ENCODE assay signal across 3 cellular contexts in genomic region chr14:47020500-47020899, GRCh38.
A peak's percentile ranks its signal among the peaks of the same experiment; 100 is the strongest.
TF ChIP-seq lines count a peak whose summit lies in the region.

No MANE protein-coding gene starts in this region.

TF ChIP-seq in HepG2, 621 proteins besides CTCF, POLR2A, EP300 and RAD21 (continues in another document):
- TF ChIP-seq ZNF251 (CRISPR knock-in tag; IDR thresholded peaks at IDR 0.05), result no peak
- no peak for TF ChIP-seq KLF11 (CRISPR knock-in tag; IDR thresholded peaks at IDR 0.05)
- TF ChIP-seq ZBTB43 (CRISPR knock-in tag; conservative IDR thresholded peaks at IDR 0.05), result no peak
- no peak for TF ChIP-seq ZKSCAN5 (CRISPR knock-in tag; IDR thresholded peaks at IDR 0.05)
- no peak for TF ChIP-seq ZMYM3 (CRISPR knock-in tag; IDR thresholded peaks at IDR 0.05)
- TF ChIP-seq CBX1 (IDR thresholded peaks at IDR 0.05; ENCODE audit: low read depth), result no peak
- no peak for TF ChIP-seq ZIK1 (CRISPR knock-in tag; IDR thresholded peaks at IDR 0.05; ENCODE audit: borderline replicate concordance, low read depth)
- no peak for TF ChIP-seq KAT8 (CRISPR knock-in tag; IDR thresholded peaks at IDR 0.05)
- no peak for TF ChIP-seq PRDM15 (CRISPR knock-in tag; IDR thresholded peaks at IDR 0.05)
- TF ChIP-seq USF2 (IDR thresholded peaks at IDR 0.05; ENCODE audit: low read depth, low read length), result peak; percentile 56
- no peak for TF ChIP-seq USF2 (CRISPR knock-in tag; IDR thresholded peaks at IDR 0.05; ENCODE audit: borderline replicate concordance)
- no peak for TF ChIP-seq ZNF549 (CRISPR knock-in tag; IDR thresholded peaks at IDR 0.05)
- TF ChIP-seq ZNF562 (CRISPR knock-in tag; IDR thresholded peaks at IDR 0.05; ENCODE audit: borderline replicate concordance), result no peak
- no peak for TF ChIP-seq FOSL1 (CRISPR knock-in tag; IDR thresholded peaks at IDR 0.05; ENCODE audit: borderline replicate concordance)

TF ChIP-seq in GM12878, 131 proteins besides CTCF, POLR2A, EP300 and RAD21:
- no peak for TF ChIP-seq STAT1 (conservative IDR thresholded peaks at IDR 0.05)
- TF ChIP-seq TCF7 (IDR thresholded peaks at IDR 0.05; ENCODE audit: borderline replicate concordance), result no peak
- TF ChIP-seq RAD51 (IDR thresholded peaks at IDR 0.05), result peak; percentile 44; the same call in 1 of the 2 replicates
- no peak for TF ChIP-seq NFIC (IDR thresholded peaks at IDR 0.05; ENCODE audit: low read depth, low read length)
- no peak for TF ChIP-seq CBX5 (IDR thresholded peaks at IDR 0.05; ENCODE audit: low read depth)

TF ChIP-seq in K562, 482 proteins besides CTCF, POLR2A, EP300 and RAD21:
- TF ChIP-seq BDP1 (IDR thresholded peaks at IDR 0.05; ENCODE audit: insufficient read depth, insufficient read length) (no peak), NR0B1 (IDR thresholded peaks at IDR 0.05; ENCODE audit: partially characterized antibody) (no peak), BRF1 (IDR thresholded peaks at IDR 0.05; ENCODE audit: borderline replicate concordance, extremely low read depth, insufficient read length) (no peak), ZNF76 (CRISPR knock-in tag; IDR thresholded peaks at IDR 0.05; ENCODE audit: borderline replicate concordance) (no peak), TFE3 (CRISPR knock-in tag; IDR thresholded peaks at IDR 0.05) (peak; percentile 81)
